ENCODE assay signal across 19 cellular contexts in genomic region chrX:63739885-63740284, GRCh38. TPM values are rescaled to one million over a fixed set of nuclear protein-coding genes. Genes with fewer than 3 reads are reported as not detected.
DNase-seq lines count a peak whose midpoint lies in the region; ATAC-seq, FAIRE-seq and TF ChIP-seq lines count a peak whose summit lies in the region.
"Had no signal": no experiment of that assay in that cellular context is flagged by ENCODE, and none has a peak within 500 bp of the region (broad histone marks: within the 10 kb centered on the region; RNA-seq: fewer than 3 reads in every experiment).

No MANE protein-coding gene starts in this region.

- intact Hi-C loops in dorsolateral prefrontal cortex (cut with DNase I) = no loop called here

- H3K4me3 ChIP-seq in GM12864 (ENCODE audit: low read depth, low read length) (no peak overlapping the region), epithelial cell of proximal tubule (ENCODE audit: low read depth, low read length) (no peak overlapping the region), dorsolateral prefrontal cortex (no peak overlapping the region)
- H3K4me3 ChIP-seq: SK-N-MC had no signal

- TF ChIP-seq CTCF in GM12864 (IDR thresholded peaks at IDR 0.05; ENCODE audit: low read depth, low read length, missing control alignments) (peak; percentile 16), epithelial cell of proximal tubule (conservative IDR thresholded peaks at IDR 0.05; ENCODE audit: low read depth, low read length) (peak; percentile 13), dorsolateral prefrontal cortex (IDR thresholded peaks at IDR 0.05 in 54 of 56, conservative IDR thresholded peaks at IDR 0.05 in 2 of 56; ENCODE audit: low read depth in 1 of 56, partially characterized antibody in 56 of 56) (no peak)

- no peak for DNase-seq in GM12864 (ENCODE audit: low read depth)
- no peak for DNase-seq in epithelial cell of proximal tubule (ENCODE audit: low read depth)
- DNase-seq in GM12892 (ENCODE audit: insufficient read length) = no peak
- DNase-seq in dorsolateral prefrontal cortex = no peak
- DNase-seq: CD4-positive, alpha-beta memory T cell; DND-41; GF-D8; KBM-7; NCI-H1092; NCI-H1694; NCI-H345; NCI-H526 treated with DMSO at 0.1 percent for 48 hours; NK-92 treated with Interleukin-12 subunit alpha and Interleukin-12 subunit beta, amount 100 ng/mL, for 24 hours; PC-3; T-helper 1 cell had no signal

- FAIRE-seq in GM12892 (lab: Jason Lieb, UNC) = no peak

- no peak overlapping the region for H3K27ac ChIP-seq in dorsolateral prefrontal cortex
- H3K27ac ChIP-seq: SK-N-MC had no signal

- H3K27me3 ChIP-seq in dorsolateral prefrontal cortex = peaks cover 0 to 66% (median 4%) of the 10 kb centered on the region in 45 donors

- ATAC-seq in GM18867 (IDR thresholded peaks at IDR 0.05; ENCODE audit: unreplicated experiment) (peak; percentile 28), HG03521 (IDR thresholded peaks at IDR 0.05; ENCODE audit: unreplicated experiment) (peak; percentile 20), GM19324 (IDR thresholded peaks at IDR 0.05; ENCODE audit: low FRiP score, unreplicated experiment) (no peak)
- ATAC-seq: PC-3 had no signal

- TF ChIP-seq POLR2A in GM12892 (IDR thresholded peaks at IDR 0.05; ENCODE audit: low read depth, low read length) = no peak

RNA-seq across cellular contexts. Expression of gene ARHGEF9, which starts 45.1 kb away (rescaled TPM):
- total RNA-seq in epithelial cell of proximal tubule (9.3 and 13.4 TPM in 2 replicates), dorsolateral prefrontal cortex (100 to 1,000 TPM in 117 of 120 experiments, 10 to 100 TPM in 3; 64.0 to 264 (median 181) TPM)
- 14.4 TPM for polyA plus RNA-seq in GM12892 (2012; ENCODE audit: missing spikeins)

Comparison
In these comparisons a context has a peak if more than half of its experiments do, and no peak if none do; other contexts are left out.
1. CTCF ChIP-seq: peak in GM12864 (single experiment) and epithelial cell of proximal tubule (single experiment); none in dorsolateral prefrontal cortex (0 of 56).